18 cellular contexts compared by ENCODE assay signal in genomic region chr3:175702956-175703355, GRCh38.
"Had no signal": no experiment of that assay in that cellular context is flagged by ENCODE, and none has a peak within 500 bp of the region (broad histone marks: within the 10 kb centered on the region; RNA-seq: fewer than 3 reads in every experiment).

No MANE protein-coding gene starts in this region.

- H3K4me2 ChIP-seq: smooth muscle cell had no signal

- H3K27me3 ChIP-seq: esophagus muscularis mucosa, gastrocnemius medialis, heart right ventricle, neutrophil, right atrium auricular region had no signal

- H3K36me3 ChIP-seq: esophagus muscularis mucosa, gastrocnemius medialis, heart right ventricle, neutrophil, right atrium auricular region had no signal

- H3K27ac ChIP-seq: epithelial cell of prostate, esophagus muscularis mucosa, gastrocnemius medialis, heart right ventricle, neutrophil, right atrium auricular region had no signal

- H3K4me3 ChIP-seq: esophagus muscularis mucosa, gastrocnemius medialis, heart right ventricle, lung, right atrium auricular region, smooth muscle cell had no signal

- DNase-seq: effector memory CD8-positive, alpha-beta T cell; gastrocnemius medialis; heart right ventricle; islet precursor cell; left cardiac atrium; left ventricle myocardium superior; naive thymus-derived CD4-positive, alpha-beta T cell; posterior cingulate gyrus; stimulated activated CD4-positive, alpha-beta T cell treated with anti-CD3 and anti-CD28 coated beads, Interleukin-2, amount 100 ng/mL, for 48 hours; stimulated activated naive CD4-positive, alpha-beta T cell treated with Interleukin-2 at 50 U/mL for 16 hours had no signal

- H3K4me1 ChIP-seq: esophagus muscularis mucosa, gastrocnemius medialis, heart right ventricle, right atrium auricular region had no signal

- H3K36me3 Mint-ChIP-seq: type B pancreatic cell had no signal

- H3K9me3 ChIP-seq: esophagus muscularis mucosa, gastrocnemius medialis, heart right ventricle, neutrophil, right atrium auricular region had no signal

- ATAC-seq: effector memory CD8-positive, alpha-beta T cell; gastrocnemius medialis; heart right ventricle; left cardiac atrium; left ventricle myocardium superior; naive thymus-derived CD4-positive, alpha-beta T cell had no signal

- H3K27me3 Mint-ChIP-seq: dendritic cell treated with granulocyte-macrophage colony-stimulating factor and Interleukin-4, amounts not matched to agents 40 ng/mL and 50 ng/mL, for 4 days; effector memory CD8-positive, alpha-beta T cell; naive thymus-derived CD4-positive, alpha-beta T cell; type B pancreatic cell had no signal

- H3K4me1 Mint-ChIP-seq: naive thymus-derived CD4-positive, alpha-beta T cell had no signal

- H3K4me3 Mint-ChIP-seq: dendritic cell treated with granulocyte-macrophage colony-stimulating factor and Interleukin-4, amounts not matched to agents 40 ng/mL and 50 ng/mL, for 4 days; effector memory CD8-positive, alpha-beta T cell; naive thymus-derived CD4-positive, alpha-beta T cell; type B pancreatic cell had no signal

- H3K27ac Mint-ChIP-seq: dendritic cell treated with granulocyte-macrophage colony-stimulating factor and Interleukin-4, amounts not matched to agents 40 ng/mL and 50 ng/mL, for 4 days; effector memory CD8-positive, alpha-beta T cell; naive thymus-derived CD4-positive, alpha-beta T cell; type B pancreatic cell had no signal
